8 cellular contexts compared by ENCODE assay signal in the genomic region with DNA sequence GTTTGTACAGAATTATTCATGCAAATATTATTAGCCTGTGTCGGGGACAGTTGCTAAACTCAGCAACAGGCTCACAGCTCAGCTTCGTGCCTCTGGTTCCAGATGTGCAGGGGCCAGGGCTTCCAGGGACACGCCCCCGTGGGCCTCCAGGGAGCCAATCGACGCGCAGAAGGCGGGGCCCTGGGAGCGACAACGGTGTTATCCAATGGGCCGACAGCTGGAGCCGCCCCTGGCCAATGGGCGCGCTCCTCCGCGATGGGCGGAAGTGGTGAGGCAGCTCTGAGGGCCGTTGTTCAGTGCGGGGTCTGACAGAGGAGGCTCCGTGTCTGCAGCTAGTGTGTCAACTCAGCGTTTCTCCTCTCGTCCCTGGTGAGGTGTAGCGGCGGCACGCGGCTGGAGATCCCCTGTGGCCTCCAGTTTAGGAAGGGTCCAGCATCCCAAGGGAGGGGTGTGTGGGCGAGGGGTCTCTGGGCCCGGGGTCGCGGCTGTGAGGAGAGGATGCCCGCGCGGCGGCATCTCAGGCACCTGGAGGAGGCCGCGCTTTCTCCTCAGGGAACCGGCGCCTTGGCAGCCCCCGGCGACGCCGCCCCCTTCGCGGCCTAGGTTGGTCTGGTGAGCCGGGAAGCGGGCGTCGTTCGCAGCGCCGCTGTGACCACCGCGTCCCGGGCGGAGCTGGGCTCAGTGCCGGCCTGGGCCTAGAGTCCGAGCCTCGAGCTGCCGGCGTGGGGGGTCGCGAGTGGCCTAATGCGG. TPM values are rescaled to one million over a fixed set of nuclear protein-coding genes. Genes with fewer than 3 reads are reported as not detected.
DNase-seq lines count a peak whose midpoint lies in the region; ATAC-seq and TF ChIP-seq lines count a peak whose summit lies in the region.

A gene with protein sequence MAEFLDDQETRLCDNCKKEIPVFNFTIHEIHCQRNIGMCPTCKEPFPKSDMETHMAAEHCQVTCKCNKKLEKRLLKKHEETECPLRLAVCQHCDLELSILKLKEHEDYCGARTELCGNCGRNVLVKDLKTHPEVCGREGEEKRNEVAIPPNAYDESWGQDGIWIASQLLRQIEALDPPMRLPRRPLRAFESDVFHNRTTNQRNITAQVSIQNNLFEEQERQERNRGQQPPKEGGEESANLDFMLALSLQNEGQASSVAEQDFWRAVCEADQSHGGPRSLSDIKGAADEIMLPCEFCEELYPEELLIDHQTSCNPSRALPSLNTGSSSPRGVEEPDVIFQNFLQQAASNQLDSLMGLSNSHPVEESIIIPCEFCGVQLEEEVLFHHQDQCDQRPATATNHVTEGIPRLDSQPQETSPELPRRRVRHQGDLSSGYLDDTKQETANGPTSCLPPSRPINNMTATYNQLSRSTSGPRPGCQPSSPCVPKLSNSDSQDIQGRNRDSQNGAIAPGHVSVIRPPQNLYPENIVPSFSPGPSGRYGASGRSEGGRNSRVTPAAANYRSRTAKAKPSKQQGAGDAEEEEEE (plus strand): TSS at position 311 of the 750 bp plus-strand sequence. CDS start 4,963 bp downstream, outside the sequence.

- ATAC-seq in GM19324 (IDR thresholded peaks at IDR 0.05; ENCODE audit: low FRiP score, unreplicated experiment), result peak; percentile 98
- ATAC-seq in HG03469 (IDR thresholded peaks at IDR 0.05; ENCODE audit: unreplicated experiment), result peak; percentile 76

- H3K4me3 ChIP-seq in BJ (ENCODE audit: low read depth, low read length) (peak within 1 kb of the TSS; percentile 84), coronary artery (peak within 1 kb of the TSS; percentile 76)

- H3K27ac ChIP-seq in coronary artery (peak within 1 kb of the TSS; percentile 89 to 91), layer of hippocampus (ENCODE audit: low read depth, low read length) (peak within 1 kb of the TSS; percentile 85)

- H3K9me3 Mint-ChIP-seq in activated CD4-positive, alpha-beta T cell treated with anti-CD3 and anti-CD28 coated beads, Interleukin-2, amount 10 ng/mL, durations not matched to agents 24 days and 14 days, result no peaks in the 10 kb centered on the region

- H3K27me3 ChIP-seq in BJ (ENCODE audit: control insufficient read depth, insufficient read depth, low read length) (no peaks in the 10 kb centered on the region), layer of hippocampus (ENCODE audit: control insufficient read depth, insufficient read depth, low read length) (no peaks in the 10 kb centered on the region)

- H3K4me3 Mint-ChIP-seq in activated CD4-positive, alpha-beta T cell treated with anti-CD3 and anti-CD28 coated beads, Interleukin-2, amount 10 ng/mL, durations not matched to agents 24 days and 14 days, result peak within 1 kb of the TSS; percentile 82

- peaks cover 4% of the 10 kb centered on the region for H3K27me3 Mint-ChIP-seq in activated CD4-positive, alpha-beta T cell treated with anti-CD3 and anti-CD28 coated beads, Interleukin-2, amount 10 ng/mL, durations not matched to agents 24 days and 14 days

- peaks cover 6% of the 10 kb centered on the region for H3K36me3 Mint-ChIP-seq in activated CD4-positive, alpha-beta T cell treated with anti-CD3 and anti-CD28 coated beads, Interleukin-2, amount 10 ng/mL, durations not matched to agents 24 days and 14 days (ENCODE audit: low read depth)

- no peaks in the 10 kb centered on the region for H3K36me3 ChIP-seq in BJ (ENCODE audit: control insufficient read depth, insufficient read depth, low read length)

- peaks cover 32% of the 10 kb centered on the region for H3K4me1 Mint-ChIP-seq in activated CD4-positive, alpha-beta T cell treated with anti-CD3 and anti-CD28 coated beads, Interleukin-2, amount 10 ng/mL, durations not matched to agents 24 days and 14 days

- peak within 1 kb of the TSS; percentile 88 for H3K27ac Mint-ChIP-seq in activated CD4-positive, alpha-beta T cell treated with anti-CD3 and anti-CD28 coated beads, Interleukin-2, amount 10 ng/mL, durations not matched to agents 24 days and 14 days

- DNase-seq in BJ (ENCODE audit: low read depth) (peak; percentile 80), NCI-H526 treated with DMSO at 0.1 percent for 48 hours (lab: John Stamatoyannopoulos, UW) (peak; percentile 92), coronary artery (ENCODE audit: low spot score) (peak; percentile 99)
- DNase-seq in activated CD4-positive, alpha-beta T cell treated with anti-CD3 and anti-CD28 coated beads, Interleukin-2, amount 10 ng/mL, durations not matched to agents 24 days and 14 days, result peak; percentile 100
- DNase-seq in stimulated activated CD4-positive, alpha-beta T cell treated with anti-CD3 and anti-CD28 coated beads, Interleukin-1b, Interleukin-23, amount 100 ng/mL, for 4 hours (ENCODE audit: low read depth in 2 of 2), result peak; percentile 96 to 97

- POLR2A ChIA-PET in BJ (lab: Charles Lee), result interaction anchor here (0.7 to 0.9 kb wide), 2 partner anchors 18 to 112 kb away, joined by 3 to 4 read pairs; a partner anchor contains a TSS

- no peak for TF ChIP-seq CTCF in BJ (IDR thresholded peaks at IDR 0.05; ENCODE audit: insufficient read depth, low read depth, low read length)
- TF ChIP-seq CTCF in coronary artery (IDR thresholded peaks at IDR 0.05), result no peak

- CTCF ChIA-PET in BJ (lab: Yijun Ruan, JAX), result interaction anchor here (0.9 to 1.3 kb wide), 2 partner anchors 14 to 261 kb away, joined by 3 read pairs; no protein-coding TSS in a partner anchor

- intact Hi-C loops in activated CD4-positive, alpha-beta T cell treated with anti-CD3 and anti-CD28 coated beads, Interleukin-2, amount 10 ng/mL, durations not matched to agents 24 days and 14 days (cut with micrococcal nuclease), result loop anchor here (1.0 kb wide), 3 partner anchors 17 to 112 kb away; a partner anchor contains a TSS

RNA-seq across cellular contexts. Expression of the gene that starts here (rescaled TPM):
- polyA plus RNA-seq in BJ (2011; rRNA removed), result 23.7 and 24.0 TPM in 2 replicates
- 13.1 and 15.2 TPM in 2 replicates for polyA minus RNA-seq in BJ (2011; rRNA and poly(A)+ RNA removed)
- 45.6 and 48.3 TPM in 2 replicates for total RNA-seq in activated CD4-positive, alpha-beta T cell treated with anti-CD3 and anti-CD28 coated beads, Interleukin-2, amount 10 ng/mL, durations not matched to agents 24 days and 14 days

Comparison
In these comparisons a context has a peak if more than half of its experiments do, and no peak if none do; other contexts are left out.
1. Peak in every context shown above with its lines: DNase-seq, ATAC-seq, H3K4me3 ChIP-seq and H3K27ac ChIP-seq.